Comparison of ENCODE assay signal across 8 cellular contexts in the genomic region with DNA sequence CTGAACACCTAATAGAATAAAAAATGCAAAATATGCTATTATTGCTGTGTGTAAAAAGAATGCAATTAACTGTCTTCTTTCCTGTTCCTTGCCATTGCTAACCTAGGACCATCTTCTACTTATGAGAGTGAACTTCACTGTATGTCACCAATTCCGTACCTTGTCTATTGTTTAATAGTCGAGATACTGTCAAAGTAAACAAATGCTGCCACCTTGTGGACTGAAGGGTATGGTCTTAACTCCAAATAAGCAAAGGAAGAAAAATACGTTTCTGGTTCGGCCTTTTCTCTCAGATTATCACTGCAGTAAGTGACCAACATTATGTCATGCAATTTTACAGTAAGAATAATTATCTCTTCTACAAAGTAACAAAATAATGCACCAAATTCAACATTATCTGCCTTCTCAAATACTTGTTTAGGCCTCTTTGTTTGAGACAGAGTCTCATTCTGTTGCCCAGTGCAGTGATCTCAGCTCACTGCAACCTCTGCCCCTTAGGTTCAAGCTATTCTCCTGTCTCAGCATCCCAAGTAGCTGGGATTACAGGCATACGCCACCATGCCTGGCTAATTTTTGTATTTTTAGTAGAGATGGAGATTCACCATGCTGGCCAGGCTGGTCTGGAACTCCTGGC.
DNase-seq lines count a peak whose midpoint lies in the region; ATAC-seq and TF ChIP-seq lines count a peak whose summit lies in the region.

No MANE protein-coding gene starts in this region.

- H3K27ac ChIP-seq in gastrocnemius medialis, result no peak overlapping the region

- TF ChIP-seq POLR2A in gastrocnemius medialis (IDR thresholded peaks at IDR 0.05), result no peak

- no peaks in the 10 kb centered on the region for H3K36me3 ChIP-seq in gastrocnemius medialis

- no peak overlapping the region for H3K4me3 ChIP-seq in gastrocnemius medialis

- H3K27me3 ChIP-seq in gastrocnemius medialis, result no peaks in the 10 kb centered on the region

- no peaks in the 10 kb centered on the region for H3K4me1 ChIP-seq in gastrocnemius medialis

- H3K9me3 ChIP-seq in gastrocnemius medialis, result no peaks in the 10 kb centered on the region

- in situ Hi-C loops in ACHN (cut with HindIII; ENCODE audit: low pct_ligation_motif_present, low pct_unique_long_range_greater_than_20kb, low sequenced_read_pairs), result no loop called here
- in situ Hi-C loops in gastrocnemius medialis (cut with MboI; ENCODE audit: low sequenced_read_pairs in 4 of 4), result loop anchor here in 2 of 4 donors (25.0 kb wide), 2 partner anchors 586 to 911 kb away; no protein-coding TSS in a partner anchor

- DNase-seq in ACHN (peak; percentile 76), GM10266 (ENCODE audit: extremely low spot score) (peak; percentile 38), NCI-H526 treated with DMSO at 0.1 percent for 48 hours (lab: John Stamatoyannopoulos, UW) (peak; percentile 89), amniotic epithelial cell (ENCODE audit: low read depth) (peak; percentile 70), left ventricle myocardium superior (no peak), gastrocnemius medialis (no peak)

- ATAC-seq in HG03432 (IDR thresholded peaks at IDR 0.05; ENCODE audit: unreplicated experiment), result peak; percentile 75
- ATAC-seq in left ventricle myocardium superior, result peak; percentile 72
- no peak for ATAC-seq in gastrocnemius medialis
- no peak for ATAC-seq in HG03045 (IDR thresholded peaks at IDR 0.05; ENCODE audit: unreplicated experiment)

- intact Hi-C loops in left ventricle myocardium superior (cut with micrococcal nuclease), result loop anchor here (10.0 kb wide), 1 partner anchor 699 kb away; no protein-coding TSS in a partner anchor
- intact Hi-C loops in gastrocnemius medialis (cut with DNase I; ENCODE audit: low total_unique reads), result loop anchor here (5.0 kb wide), 2 partner anchors 591 to 921 kb away; no protein-coding TSS in a partner anchor

- peak; percentile 60 for TF ChIP-seq CTCF in GM10266 (IDR thresholded peaks at IDR 0.05; ENCODE audit: control insufficient read depth, insufficient read depth, low read depth, missing control alignments)
- TF ChIP-seq CTCF in gastrocnemius medialis (IDR thresholded peaks at IDR 0.05 in 4 of 5, conservative IDR thresholded peaks at IDR 0.05 in 1 of 5), result peak; percentile 23 to 69 (median 45)

Comparison
In these comparisons a context has a peak if more than half of its experiments do, and no peak if none do; other contexts are left out.
1. DNase-seq: peak in ACHN (single experiment), GM10266 (single experiment), NCI-H526 treated with DMSO at 0.1 percent for 48 hours (single experiment) and amniotic epithelial cell (single experiment); none in left ventricle myocardium superior (single experiment) and gastrocnemius medialis (0 of 2).
2. ATAC-seq: peak in HG03432 (single experiment) and left ventricle myocardium superior (single experiment); none in gastrocnemius medialis (0 of 2) and HG03045 (single experiment).